ENCODE assay signal across 26 cellular contexts in genomic region chr2:31379747-31380146, GRCh38. TPM values are rescaled to one million over a fixed set of nuclear protein-coding genes. Genes with fewer than 3 reads are reported as not detected.
DNase-seq lines count a peak whose midpoint lies in the region; ATAC-seq and TF ChIP-seq lines count a peak whose summit lies in the region.
"Had no signal": no experiment of that assay in that cellular context is flagged by ENCODE, and none has a peak within 500 bp of the region (broad histone marks: within the 10 kb centered on the region; RNA-seq: fewer than 3 reads in every experiment).

No MANE protein-coding gene starts in this region.

- no peaks in the 10 kb centered on the region for H3K27me3 ChIP-seq in mammary epithelial cell (ENCODE audit: insufficient read depth, low read length)
- H3K27me3 ChIP-seq in esophagus muscularis mucosa = peaks cover 0 to 5% (median 0%) of the 10 kb centered on the region in 4 donors
- H3K27me3 ChIP-seq: BLaER1 had no signal

- no peaks in the 10 kb centered on the region for H3K27me3 Mint-ChIP-seq in MCF 10A (ENCODE audit: insufficient read depth, unreplicated experiment)

- ATAC-seq in GM21515 (IDR thresholded peaks at IDR 0.05; ENCODE audit: unreplicated experiment) (no peak), HG03469 (IDR thresholded peaks at IDR 0.05; ENCODE audit: unreplicated experiment) (no peak), GM21737 (IDR thresholded peaks at IDR 0.05; ENCODE audit: unreplicated experiment) (no peak)
- ATAC-seq: GM12878 had no signal

- no peak for TF ChIP-seq POLR2A in esophagus muscularis mucosa (IDR thresholded peaks at IDR 0.05; ENCODE audit: low read depth)

- H3K9ac ChIP-seq in mammary epithelial cell (ENCODE audit: insufficient read depth, low read length) = no peak overlapping the region
- H3K9ac ChIP-seq: BLaER1 had no signal

- peaks cover 37% of the 10 kb centered on the region for H3K4me1 ChIP-seq in mammary epithelial cell (ENCODE audit: insufficient read depth, low read length)
- no peaks in the 10 kb centered on the region for H3K4me1 ChIP-seq in esophagus muscularis mucosa
- H3K4me1 ChIP-seq: BE2C had no signal

- no peak overlapping the region for H2AFZ ChIP-seq in mammary epithelial cell (ENCODE audit: low read depth, low read length)

- CTCF ChIA-PET in mammary epithelial cell (lab: Charles Lee; ENCODE audit: low non-redundant PET) (no interaction called here), MCF 10A (lab: Yijun Ruan, JAX) (no interaction called here)

- H3K9me3 ChIP-seq in mammary epithelial cell (replicated peaks; ENCODE audit: insufficient read depth, low read length) (no peaks in the 10 kb centered on the region), esophagus muscularis mucosa (no peaks in the 10 kb centered on the region)
- H3K9me3 ChIP-seq: BE2C, BLaER1 had no signal

- no TSS peak for BruUV-seq in mammary epithelial cell (replicated peaks; lab: Mats Ljungman, UMichigan)
- no TSS peak for BruUV-seq in MCF 10A (replicated peaks; lab: Mats Ljungman, UMichigan)

- H3K4me2 ChIP-seq in mammary epithelial cell (ENCODE audit: insufficient read depth, low read depth, low read length) = no peak overlapping the region
- H3K4me2 ChIP-seq: BLaER1 had no signal

- no peak for TF ChIP-seq EP300 in esophagus muscularis mucosa (IDR thresholded peaks at IDR 0.05)

- H3K4me3 Mint-ChIP-seq in MCF 10A (ENCODE audit: unreplicated experiment) = no peak overlapping the region
- H3K4me3 Mint-ChIP-seq: CD14-positive monocyte; CD4-positive, alpha-beta memory T cell; CD8-positive, alpha-beta memory T cell had no signal

- in situ Hi-C loops in mammary epithelial cell (cut with MboI; ENCODE audit: low sequenced_read_pairs in 2 of 2) = loop anchor here in 1 of 2 donors (5.0 kb wide), 1 partner anchor 42 kb away; no protein-coding TSS in a partner anchor

- 100% methylated on average over 1 of the region's 1 CpG for WGBS in mammary epithelial cell (ENCODE audit: low coverage, missing lambda C conversion rate)
- WGBS in esophagus muscularis mucosa = 86% methylated on average over 1 of the region's 1 CpG

- H3K27ac ChIP-seq in mammary epithelial cell (ENCODE audit: insufficient read depth, low read depth, low read length) (peak overlapping the region; percentile 44), coronary artery (no peak overlapping the region), esophagus muscularis mucosa (replicated peaks in 1 of 4) (no peak overlapping the region)
- H3K27ac ChIP-seq: BLaER1 had no signal

- peaks cover 12% of the 10 kb centered on the region for H3K79me2 ChIP-seq in mammary epithelial cell (ENCODE audit: insufficient read depth, low read length)

- no peak overlapping the region for H3K27ac Mint-ChIP-seq in MCF 10A (ENCODE audit: low read depth, unreplicated experiment)
- H3K27ac Mint-ChIP-seq: CD14-positive monocyte; CD4-positive, alpha-beta memory T cell; CD4-positive, CD25-positive, alpha-beta regulatory T cell; CD8-positive, alpha-beta memory T cell had no signal

- H3K4me1 Mint-ChIP-seq in MCF 10A (ENCODE audit: insufficient read depth, unreplicated experiment) = peaks cover 21% of the 10 kb centered on the region
- H3K4me1 Mint-ChIP-seq: CD8-positive, alpha-beta memory T cell had no signal

- TF ChIP-seq CTCF in mammary epithelial cell (conservative IDR thresholded peaks at IDR 0.05 in 1 of 2, IDR thresholded peaks at IDR 0.05 in 1 of 2; ENCODE audit: extremely low read depth in 1 of 2, insufficient read depth in 1 of 2, low read depth in 1 of 2, low read length in 2 of 2) (no peak), MCF 10A (IDR thresholded peaks at IDR 0.05; ENCODE audit: unreplicated experiment) (no peak), coronary artery (IDR thresholded peaks at IDR 0.05) (no peak), esophagus muscularis mucosa (IDR thresholded peaks at IDR 0.05) (no peak)

- POLR2A ChIA-PET in MCF 10A (lab: Yijun Ruan, JAX) = interaction anchor here (1.0 to 2.0 kb wide), 2 partner anchors 13 to 35 kb away, joined by 3 to 6 read pairs; partner anchors contain the start of gene XDH

- H4K20me1 ChIP-seq in mammary epithelial cell (ENCODE audit: insufficient read depth, low read length) = no peaks in the 10 kb centered on the region
- H4K20me1 ChIP-seq: BLaER1 had no signal

- H3K36me3 ChIP-seq in mammary epithelial cell (ENCODE audit: insufficient read depth, low read length) (peaks cover 39% of the 10 kb centered on the region), esophagus muscularis mucosa (no peaks in the 10 kb centered on the region)
- H3K36me3 ChIP-seq: BE2C, BLaER1 had no signal

- dilution Hi-C loops in mammary epithelial cell (cut with HindIII; ENCODE audit: low sequenced_read_pairs) = no loop called here

- H3K4me3 ChIP-seq in mammary epithelial cell (replicated peaks in 1 of 3; ENCODE audit: insufficient read depth in 1 of 3, low read depth in 2 of 3, low read length in 3 of 3) = no peak overlapping the region
- H3K4me3 ChIP-seq in coronary artery = no peak overlapping the region
- H3K4me3 ChIP-seq in esophagus muscularis mucosa = no peak overlapping the region
- H3K4me3 ChIP-seq: BLaER1, GM12878 had no signal

- H3K9me3 Mint-ChIP-seq in MCF 10A (ENCODE audit: unreplicated experiment) = no peaks in the 10 kb centered on the region
- H3K9me3 Mint-ChIP-seq: CD4-positive, alpha-beta memory T cell; CD4-positive, CD25-positive, alpha-beta regulatory T cell; CD8-positive, alpha-beta memory T cell had no signal

- intact Hi-C loops in mammary epithelial cell (cut with micrococcal nuclease) = no loop called here
- intact Hi-C loops in MCF 10A (cut with micrococcal nuclease) = no loop called here
- intact Hi-C loops in esophagus muscularis mucosa (cut with DNase I) = no loop called here

- DNase-seq in mammary epithelial cell = no peak
- DNase-seq in MCF 10A (ENCODE audit: unreplicated experiment) = no peak
- DNase-seq in coronary artery (ENCODE audit: low spot score) = peak; percentile 19
- peak; percentile 60 for DNase-seq in esophagus muscularis mucosa (ENCODE audit: extremely low spot score)
- DNase-seq: 8988T; ACHN; BE2C; C1 segment of cervical spinal cord; CD4-positive, alpha-beta memory T cell; CD4-positive, CD25-positive, alpha-beta regulatory T cell; CD8-positive, alpha-beta memory T cell; COR-L47; DMS 273 treated with DMSO at 0.1 percent for 48 hours; DMS153; DMS53; DMS79; DND-41; EL; GDM1 had no signal

- H3K36me3 Mint-ChIP-seq in MCF 10A (ENCODE audit: insufficient read depth, unreplicated experiment) = peaks cover 38% of the 10 kb centered on the region
- H3K36me3 Mint-ChIP-seq: CD14-positive monocyte; CD4-positive, alpha-beta memory T cell; CD4-positive, CD25-positive, alpha-beta regulatory T cell; CD8-positive, alpha-beta memory T cell had no signal

RNA-seq across cellular contexts. Expression of gene XDH, which starts 34.8 kb away (rescaled TPM):
- total RNA-seq in mammary epithelial cell (10 to 100 TPM; 23.3 to 51.1 TPM), MCF 10A (2022) (29.3 and 47.5 TPM in 2 replicates), esophagus muscularis mucosa (under 1 TPM in 1 of 4 donors, not detected in 3; 0.17 TPM)
- polyA plus RNA-seq in mammary epithelial cell = 45.1 TPM
- 118 TPM for polyA minus RNA-seq in mammary epithelial cell
- total RNA-seq: CD4-positive, alpha-beta memory T cell; CD4-positive, CD25-positive, alpha-beta regulatory T cell; CD8-positive, alpha-beta memory T cell; G401; GM12878 had no signal
- polyA plus RNA-seq: CD14-positive monocyte; CD4-positive, alpha-beta memory T cell; CD4-positive, CD25-positive, alpha-beta regulatory T cell; CD8-positive, alpha-beta memory T cell had no signal

Comparison
In these comparisons a context has a peak if more than half of its experiments do, and no peak if none do; other contexts are left out.
1. DNase-seq: peak in coronary artery (single experiment) and esophagus muscularis mucosa (single experiment); none in mammary epithelial cell (single experiment) and MCF 10A (single experiment).
2. RNA of gene XDH, which starts 34.8 kb away (total RNA-seq): 23.3 to 51.1 TPM in mammary epithelial cell and 29.3 to 47.5 TPM in MCF 10A; 0.17 TPM in esophagus muscularis mucosa; every median in the first group is over 10 times any median in the second.